ENCODE assay signal across 17 cellular contexts in genomic region chr5:171623107-171623506, GRCh38.
"Had no signal": no experiment of that assay in that cellular context is flagged by ENCODE, and none has a peak within 500 bp of the region (broad histone marks: within the 10 kb centered on the region; RNA-seq: fewer than 3 reads in every experiment).

No MANE protein-coding gene starts in this region.

- DNase-seq: caudate nucleus; colonic mucosa; dermis blood vessel endothelial cell; kidney glomerular epithelial cell; mammary epithelial cell; mucosa of descending colon; naive thymus-derived CD8-positive, alpha-beta T cell; stimulated activated CD4-positive, alpha-beta T cell treated with anti-CD3 and anti-CD28 coated beads, Interleukin-2, amount 100 ng/mL, for 24 hours; stimulated activated CD4-positive, alpha-beta T cell treated with anti-CD3 and anti-CD28 coated beads, Interleukin-4, amount 100 ng/mL, for 4 hours; stimulated activated naive CD4-positive, alpha-beta T cell treated with Interleukin-2 at 50 U/mL for 16 hours; trophoblast cell had no signal

- H3K27ac ChIP-seq: colonic mucosa, esophagus muscularis mucosa, gastroesophageal sphincter, right atrium auricular region, sigmoid colon, skin epidermis had no signal

- FAIRE-seq: islet of Langerhans had no signal

- H3K4me3 Mint-ChIP-seq: naive thymus-derived CD8-positive, alpha-beta T cell had no signal

- H3K4me1 ChIP-seq: colonic mucosa, esophagus muscularis mucosa, gastroesophageal sphincter, right atrium auricular region, sigmoid colon had no signal

- H3K36me3 Mint-ChIP-seq: naive thymus-derived CD8-positive, alpha-beta T cell had no signal

- H3K4me3 ChIP-seq: colonic mucosa, esophagus muscularis mucosa, gastroesophageal sphincter, mucosa of descending colon, right atrium auricular region, sigmoid colon, skin epidermis had no signal

- ATAC-seq: gastroesophageal sphincter; mucosa of descending colon; naive thymus-derived CD8-positive, alpha-beta T cell had no signal

- H3K27me3 ChIP-seq: colonic mucosa, right atrium auricular region, sigmoid colon had no signal

- H3K9me3 Mint-ChIP-seq: naive thymus-derived CD8-positive, alpha-beta T cell had no signal

- H3K9me3 ChIP-seq: colonic mucosa, esophagus muscularis mucosa, gastroesophageal sphincter, mucosa of descending colon, right atrium auricular region, sigmoid colon had no signal

- H3K36me3 ChIP-seq: colonic mucosa, esophagus muscularis mucosa, gastroesophageal sphincter, right atrium auricular region, sigmoid colon had no signal

- H3K27ac Mint-ChIP-seq: naive thymus-derived CD8-positive, alpha-beta T cell had no signal
